24 cellular contexts compared by ENCODE assay signal in genomic region chr21:31360717-31361116, GRCh38.
"Had no signal": no experiment of that assay in that cellular context is flagged by ENCODE, and none has a peak within 500 bp of the region (broad histone marks: within the 10 kb centered on the region; RNA-seq: fewer than 3 reads in every experiment).

No MANE protein-coding gene starts in this region.

- H3K4me3 Mint-ChIP-seq: naive thymus-derived CD8-positive, alpha-beta T cell; stimulated activated memory B cell treated with anti-CD40 and anti-IgM and Interleukin-4, amounts not matched to agents 10 μg/mL and 1 μg/mL and 100 μg/mL, for 72 hours; stimulated activated naive CD8-positive, alpha-beta T cell treated with anti-CD3 and anti-CD28 coated beads, Interleukin-15, amount 100 ng/mL, for 72 hours; type B pancreatic cell had no signal

- H3K36me3 ChIP-seq: lower lobe of right lung, ovary, right atrium auricular region, right lobe of liver, tibial nerve, uterus had no signal

- H3K27ac ChIP-seq: lower lobe of right lung, ovary, right atrium auricular region, right lobe of liver, tibial nerve, uterus had no signal

- H3K27me3 Mint-ChIP-seq: naive thymus-derived CD8-positive, alpha-beta T cell; progenitor cell of endocrine pancreas; stimulated activated memory B cell treated with anti-CD40 and anti-IgM and Interleukin-4, amounts not matched to agents 10 μg/mL and 1 μg/mL and 100 μg/mL, for 72 hours; stimulated activated naive CD8-positive, alpha-beta T cell treated with anti-CD3 and anti-CD28 coated beads, Interleukin-15, amount 100 ng/mL, for 72 hours; type B pancreatic cell had no signal

- H3K27me3 ChIP-seq: ovary, right atrium auricular region, right lobe of liver, tibial nerve, uterus had no signal

- H3K4me3 ChIP-seq: lower lobe of right lung, ovary, right atrium auricular region, right lobe of liver, smooth muscle cell, tibial nerve, uterus had no signal

- ATAC-seq: left cardiac atrium; left lobe of liver; left ventricle myocardium superior; lower lobe of right lung; naive thymus-derived CD8-positive, alpha-beta T cell; right lobe of liver; stimulated activated memory B cell treated with anti-CD40 and anti-IgM and Interleukin-4, amounts not matched to agents 10 μg/mL and 1 μg/mL and 100 μg/mL, for 72 hours; stimulated activated naive CD8-positive, alpha-beta T cell treated with anti-CD3 and anti-CD28 coated beads, Interleukin-15, amount 100 ng/mL, for 72 hours had no signal

- H3K36me3 Mint-ChIP-seq: stimulated activated memory B cell treated with anti-CD40 and anti-IgM and Interleukin-4, amounts not matched to agents 10 μg/mL and 1 μg/mL and 100 μg/mL, for 72 hours had no signal

- H3K27ac Mint-ChIP-seq: progenitor cell of endocrine pancreas; stimulated activated memory B cell treated with anti-CD40 and anti-IgM and Interleukin-4, amounts not matched to agents 10 μg/mL and 1 μg/mL and 100 μg/mL, for 72 hours; stimulated activated naive CD8-positive, alpha-beta T cell treated with anti-CD3 and anti-CD28 coated beads, Interleukin-15, amount 100 ng/mL, for 72 hours; type B pancreatic cell had no signal

- H3K9me3 ChIP-seq: lower lobe of right lung, right lobe of liver, uterus had no signal

- H3K4me1 ChIP-seq: lower lobe of right lung, right atrium auricular region, right lobe of liver, tibial nerve, uterus had no signal

- H3K4me1 Mint-ChIP-seq: stimulated activated memory B cell treated with anti-CD40 and anti-IgM and Interleukin-4, amounts not matched to agents 10 μg/mL and 1 μg/mL and 100 μg/mL, for 72 hours had no signal

- DNase-seq: kidney glomerular epithelial cell; left cardiac atrium; left ventricle myocardium superior; lower lobe of right lung; mammary epithelial cell; mesenchymal stem cell; naive thymus-derived CD8-positive, alpha-beta T cell; ovary; right lobe of liver; stimulated activated CD4-positive, alpha-beta T cell treated with anti-CD3 and anti-CD28 coated beads, Interleukin-1b, Interleukin-23, amount 100 ng/mL, for 48 hours; stimulated activated CD4-positive, alpha-beta T cell treated with anti-CD3 and anti-CD28 coated beads, Interleukin-2, amount 100 ng/mL, for 48 hours; stimulated activated CD4-positive, alpha-beta T cell treated with anti-CD3 and anti-CD28 coated beads, Interleukin-4, amount 100 ng/mL, for 4 hours; stimulated activated CD8-positive, alpha-beta memory T cell treated with anti-CD3 and anti-CD28 coated beads, Interleukin-4, amount 100 ng/mL, for 48 hours; stimulated activated naive CD4-positive, alpha-beta T cell treated with Interleukin-2 at 50 U/mL for 16 hours; stimulated activated naive CD8-positive, alpha-beta T cell treated with anti-CD3 and anti-CD28 coated beads, Interleukin-15, amount 100 ng/mL, for 72 hours; substantia nigra; uterus had no signal
